In genomic region chr3:50237133-50237651, GRCh38 we compare ENCODE assay signal across 8 cellular contexts. TPM values are rescaled to one million over a fixed set of nuclear protein-coding genes. Genes with fewer than 3 reads are reported as not detected.
DNase-seq lines count a peak whose midpoint lies in the region; ATAC-seq and TF ChIP-seq lines count a peak whose summit lies in the region.

No MANE protein-coding gene starts in this region.

- H3K4me1 ChIP-seq in colonic mucosa, result peaks cover 31% of the 10 kb centered on the region

- peak overlapping the region; percentile 58 to 89 for H3K9ac ChIP-seq in colonic mucosa (ENCODE audit: low read depth in 2 of 2, low read length in 2 of 2)

- POLR2A ChIA-PET in activated CD4-positive, alpha-beta T cell treated with anti-CD3 and anti-CD28 coated beads for 36 hours (lab: Charles Lee), result interaction anchor here (0.6 kb wide), 1 partner anchor 30 kb away, joined by 3 read pairs; no protein-coding TSS in a partner anchor

- H3K4me1 Mint-ChIP-seq in activated CD4-positive, alpha-beta T cell treated with anti-CD3 and anti-CD28 coated beads for 36 hours, result peaks cover 44% of the 10 kb centered on the region
- H3K4me1 Mint-ChIP-seq in memory B cell (peaks cover 47% of the 10 kb centered on the region), type B pancreatic cell (ENCODE audit: unreplicated experiment) (peaks cover 54% of the 10 kb centered on the region)

- no peak for TF ChIP-seq CTCF in colonic mucosa (IDR thresholded peaks at IDR 0.05)
- TF ChIP-seq CTCF in type B pancreatic cell (conservative IDR thresholded peaks at IDR 0.05), result no peak

- DNase-seq in activated CD4-positive, alpha-beta T cell treated with anti-CD3 and anti-CD28 coated beads for 36 hours, result peak; percentile 63
- DNase-seq in activated CD4-positive, alpha-beta T cell treated with anti-CD3 and anti-CD28 coated beads, Interleukin-2, amount 50 U/mL, for 1 hour, result no peak
- DNase-seq in SK-N-DZ (ENCODE audit: low spot score), result peak; percentile 35
- DNase-seq in colonic mucosa, result no peak
- DNase-seq in memory B cell (ENCODE audit: low spot score in 2 of 2), result peak; percentile 16 to 40
- DNase-seq in type B pancreatic cell (ENCODE audit: extremely low spot score, unreplicated experiment), result no peak
- no peak for DNase-seq in iPS-NIHi7 (ENCODE audit: extremely low spot score)

- peak overlapping the region; percentile 96 for H3K27ac Mint-ChIP-seq in activated CD4-positive, alpha-beta T cell treated with anti-CD3 and anti-CD28 coated beads for 36 hours
- H3K27ac Mint-ChIP-seq in memory B cell (peak overlapping the region; percentile 94), type B pancreatic cell (peak overlapping the region; percentile 95)

- no peaks in the 10 kb centered on the region for H3K27me3 Mint-ChIP-seq in activated CD4-positive, alpha-beta T cell treated with anti-CD3 and anti-CD28 coated beads for 36 hours
- H3K27me3 Mint-ChIP-seq in memory B cell, result no peaks in the 10 kb centered on the region
- no peaks in the 10 kb centered on the region for H3K27me3 Mint-ChIP-seq in type B pancreatic cell

- peak overlapping the region; percentile 52 for H3K4me3 ChIP-seq in colonic mucosa

- peaks cover 22% of the 10 kb centered on the region for H3K36me3 Mint-ChIP-seq in activated CD4-positive, alpha-beta T cell treated with anti-CD3 and anti-CD28 coated beads for 36 hours (ENCODE audit: low read depth)
- H3K36me3 Mint-ChIP-seq in memory B cell, result peaks cover 8% of the 10 kb centered on the region
- peaks cover 4% of the 10 kb centered on the region for H3K36me3 Mint-ChIP-seq in type B pancreatic cell

- peak overlapping the region; percentile 82 for H3K27ac ChIP-seq in colonic mucosa

- no peaks in the 10 kb centered on the region for H3K27me3 ChIP-seq in colonic mucosa

- CTCF ChIA-PET in activated CD4-positive, alpha-beta T cell treated with anti-CD3 and anti-CD28 coated beads for 36 hours (lab: Charles Lee), result interaction anchor here (0.7 to 4.3 kb wide), 4 partner anchors 10 to 565 kb away, joined by 3 to 47 read pairs (median 8); no protein-coding TSS in a partner anchor

- H3K9me3 Mint-ChIP-seq in activated CD4-positive, alpha-beta T cell treated with anti-CD3 and anti-CD28 coated beads for 36 hours (ENCODE audit: low read depth), result no peaks in the 10 kb centered on the region
- H3K9me3 Mint-ChIP-seq in memory B cell, result no peaks in the 10 kb centered on the region
- no peaks in the 10 kb centered on the region for H3K9me3 Mint-ChIP-seq in type B pancreatic cell

- no peaks in the 10 kb centered on the region for H3K9me3 ChIP-seq in colonic mucosa

- H3K36me3 ChIP-seq in colonic mucosa, result no peaks in the 10 kb centered on the region

- H3K4me3 Mint-ChIP-seq in activated CD4-positive, alpha-beta T cell treated with anti-CD3 and anti-CD28 coated beads for 36 hours, result peak overlapping the region; percentile 90
- H3K4me3 Mint-ChIP-seq in memory B cell (peak overlapping the region; percentile 99), type B pancreatic cell (peak overlapping the region; percentile 99)

- intact Hi-C loops in activated CD4-positive, alpha-beta T cell treated with anti-CD3 and anti-CD28 coated beads for 36 hours (cut with DNase I, micrococcal nuclease), result loop anchor here (2.0 to 5.0 kb wide), 10 partner anchors 90 to 1216 kb away; partner anchors contain the start of genes APEH (in 1 of the 2), CISH (in 1 of the 2), DAG1 (in 1 of the 2) and GMPPB (in 1 of the 2)
- intact Hi-C loops in colonic mucosa (cut with DNase I), result no loop called here

- ATAC-seq in activated CD4-positive, alpha-beta T cell treated with anti-CD3 and anti-CD28 coated beads for 36 hours, result no peak
- ATAC-seq in memory B cell (ENCODE audit: low read depth), result no peak
- no peak for ATAC-seq in HG03520 (IDR thresholded peaks at IDR 0.05; ENCODE audit: unreplicated experiment)

RNA-seq across cellular contexts. Expression of gene GNAI2, which starts 1.2 kb away (rescaled TPM):
- 100 to 1,000 TPM; 280 to 341 TPM for total RNA-seq in activated CD4-positive, alpha-beta T cell treated with anti-CD3 and anti-CD28 coated beads for 36 hours
- 52.3 and 58.3 TPM in 2 replicates for polyA plus RNA-seq in SK-N-DZ (2014; cell fraction: cytosol; rRNA removed)
- polyA plus RNA-seq in SK-N-DZ (2014; cell fraction: nucleus; rRNA removed), result 39.3 and 43.2 TPM in 2 replicates
- total RNA-seq in colonic mucosa, result 10 to 100 TPM; 48.7 to 77.4 TPM
- total RNA-seq in type B pancreatic cell (ENCODE audit: low replicate concordance), result 140 and 145 TPM in 2 replicates

RNA-seq across cellular contexts. Expression of gene SEMA3B, which starts 31.8 kb away (rescaled TPM):
- 1 to 10 TPM; 1.6 to 2.1 TPM for total RNA-seq in activated CD4-positive, alpha-beta T cell treated with anti-CD3 and anti-CD28 coated beads for 36 hours
- polyA plus RNA-seq in SK-N-DZ (2014; cell fraction: cytosol; rRNA removed), result 0.92 and 2.3 TPM in 2 replicates
- polyA plus RNA-seq in SK-N-DZ (2014; cell fraction: nucleus; rRNA removed), result 10.7 and 12.1 TPM in 2 replicates
- total RNA-seq in colonic mucosa (10 to 100 TPM; 51.6 to 57.0 TPM), type B pancreatic cell (ENCODE audit: low replicate concordance) (18.4 and 34.8 TPM in 2 replicates)

RNA-seq across cellular contexts. Expression of gene SLC38A3, which starts 32.1 kb away (rescaled TPM):
- under 1 TPM in 1 of 2 experiments, not detected in 1; 0.12 TPM for total RNA-seq in activated CD4-positive, alpha-beta T cell treated with anti-CD3 and anti-CD28 coated beads for 36 hours
- polyA plus RNA-seq in SK-N-DZ (2014; cell fraction: cytosol; rRNA removed), result 0.03 and 0.39 TPM in 2 replicates
- 0.22 and 1.5 TPM in 2 replicates for polyA plus RNA-seq in SK-N-DZ (2014; cell fraction: nucleus; rRNA removed)
- total RNA-seq in colonic mucosa (under 1 TPM; 0.24 to 0.40 TPM), type B pancreatic cell (ENCODE audit: low replicate concordance) (6.0 and 11.0 TPM in 2 replicates)

RNA-seq across cellular contexts. Expression of gene LSMEM2, which starts 41.7 kb away (rescaled TPM):
- total RNA-seq in activated CD4-positive, alpha-beta T cell treated with anti-CD3 and anti-CD28 coated beads for 36 hours, result not detected
- polyA plus RNA-seq in SK-N-DZ (2014; cell fraction: cytosol; rRNA removed), result 0.09 TPM in 1 of 2 replicates, not detected in the other
- not detected in 2 replicates for polyA plus RNA-seq in SK-N-DZ (2014; cell fraction: nucleus; rRNA removed)
- total RNA-seq in colonic mucosa, result not detected
- total RNA-seq in type B pancreatic cell (ENCODE audit: low replicate concordance), result not detected in 2 replicates

RNA-seq across cellular contexts. Expression of gene GNAT1, which starts 45.8 kb away (rescaled TPM):
- total RNA-seq in activated CD4-positive, alpha-beta T cell treated with anti-CD3 and anti-CD28 coated beads for 36 hours, result under 1 TPM in 1 of 2 experiments, not detected in 1; 0.14 TPM
- polyA plus RNA-seq in SK-N-DZ (2014; cell fraction: cytosol; rRNA removed), result 0.20 TPM in 1 of 2 replicates, not detected in the other
- polyA plus RNA-seq in SK-N-DZ (2014; cell fraction: nucleus; rRNA removed), result not detected in 2 replicates
- total RNA-seq in colonic mucosa (not detected), type B pancreatic cell (ENCODE audit: low replicate concordance) (0.71 TPM in 1 of 2 replicates, not detected in the other)

Comparison
In these comparisons a context has a peak if more than half of its experiments do, and no peak if none do; other contexts are left out.
1. DNase-seq: peak in activated CD4-positive, alpha-beta T cell treated with anti-CD3 and anti-CD28 coated beads for 36 hours (single experiment), SK-N-DZ (single experiment) and memory B cell (2 of 2); none in activated CD4-positive, alpha-beta T cell treated with anti-CD3 and anti-CD28 coated beads, Interleukin-2, amount 50 U/mL, for 1 hour (single experiment), colonic mucosa (single experiment), type B pancreatic cell (single experiment) and iPS-NIHi7 (single experiment).
2. Peak in every context shown above with its lines, with median percentiles within 50 percentile points of each other: H3K27ac Mint-ChIP-seq and H3K4me3 Mint-ChIP-seq.